Comparison of ENCODE assay signal across 1 cellular context in the genomic region with DNA sequence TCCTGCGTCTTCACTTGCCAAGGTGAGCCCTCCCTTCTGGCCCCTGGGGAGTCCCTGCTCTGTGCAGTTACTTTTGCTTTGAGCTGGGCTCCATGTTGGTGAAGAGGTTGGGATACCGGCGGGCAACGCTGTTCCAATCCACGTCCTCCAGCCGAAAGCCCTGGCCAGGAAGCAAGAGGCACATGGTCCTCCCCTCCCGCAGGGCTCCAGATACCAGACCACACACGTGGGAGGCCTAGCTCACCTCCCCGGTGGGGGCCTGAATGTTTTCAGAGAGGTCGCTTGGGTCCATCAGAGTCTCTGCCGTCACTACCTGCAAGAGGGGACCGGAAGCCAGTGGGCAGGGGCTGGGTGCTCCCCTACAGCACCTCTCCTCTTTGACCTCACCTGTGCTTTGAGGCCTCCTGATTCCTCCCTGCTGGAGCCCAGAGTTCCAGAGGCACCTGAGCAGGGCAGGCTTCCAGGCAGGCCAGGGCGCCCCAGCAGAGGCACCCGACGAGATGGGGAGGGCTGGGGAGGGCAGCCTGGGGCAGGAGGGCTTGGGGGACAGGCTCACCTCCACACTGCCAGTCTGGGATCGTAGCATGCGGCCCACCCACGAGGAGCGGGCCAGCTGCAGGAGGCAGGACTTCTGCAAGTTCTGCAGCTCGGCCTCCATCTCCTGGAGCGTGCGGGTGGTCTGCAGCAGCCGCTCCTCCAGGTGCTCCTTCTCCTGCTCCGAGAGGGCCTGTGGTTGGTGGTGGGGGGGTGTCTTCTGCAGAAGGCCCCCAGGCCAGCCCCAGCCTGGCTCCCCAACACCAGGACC.
A peak's percentile ranks its signal among the peaks of the same experiment; 100 is the strongest.
TF ChIP-seq lines count a peak whose summit lies in the region.

No MANE protein-coding gene starts in this region.

TF ChIP-seq in K562, 482 proteins besides CTCF, POLR2A, EP300 and RAD21:
- no peak for TF ChIP-seq MTA3 (IDR thresholded peaks at IDR 0.05; ENCODE audit: borderline replicate concordance)
- TF ChIP-seq MTF1 (CRISPR knock-in tag; IDR thresholded peaks at IDR 0.05; ENCODE audit: borderline replicate concordance), result no peak
- TF ChIP-seq ZNF507 (tag; conservative IDR thresholded peaks at IDR 0.05), result no peak
- TF ChIP-seq, protein P1, sequence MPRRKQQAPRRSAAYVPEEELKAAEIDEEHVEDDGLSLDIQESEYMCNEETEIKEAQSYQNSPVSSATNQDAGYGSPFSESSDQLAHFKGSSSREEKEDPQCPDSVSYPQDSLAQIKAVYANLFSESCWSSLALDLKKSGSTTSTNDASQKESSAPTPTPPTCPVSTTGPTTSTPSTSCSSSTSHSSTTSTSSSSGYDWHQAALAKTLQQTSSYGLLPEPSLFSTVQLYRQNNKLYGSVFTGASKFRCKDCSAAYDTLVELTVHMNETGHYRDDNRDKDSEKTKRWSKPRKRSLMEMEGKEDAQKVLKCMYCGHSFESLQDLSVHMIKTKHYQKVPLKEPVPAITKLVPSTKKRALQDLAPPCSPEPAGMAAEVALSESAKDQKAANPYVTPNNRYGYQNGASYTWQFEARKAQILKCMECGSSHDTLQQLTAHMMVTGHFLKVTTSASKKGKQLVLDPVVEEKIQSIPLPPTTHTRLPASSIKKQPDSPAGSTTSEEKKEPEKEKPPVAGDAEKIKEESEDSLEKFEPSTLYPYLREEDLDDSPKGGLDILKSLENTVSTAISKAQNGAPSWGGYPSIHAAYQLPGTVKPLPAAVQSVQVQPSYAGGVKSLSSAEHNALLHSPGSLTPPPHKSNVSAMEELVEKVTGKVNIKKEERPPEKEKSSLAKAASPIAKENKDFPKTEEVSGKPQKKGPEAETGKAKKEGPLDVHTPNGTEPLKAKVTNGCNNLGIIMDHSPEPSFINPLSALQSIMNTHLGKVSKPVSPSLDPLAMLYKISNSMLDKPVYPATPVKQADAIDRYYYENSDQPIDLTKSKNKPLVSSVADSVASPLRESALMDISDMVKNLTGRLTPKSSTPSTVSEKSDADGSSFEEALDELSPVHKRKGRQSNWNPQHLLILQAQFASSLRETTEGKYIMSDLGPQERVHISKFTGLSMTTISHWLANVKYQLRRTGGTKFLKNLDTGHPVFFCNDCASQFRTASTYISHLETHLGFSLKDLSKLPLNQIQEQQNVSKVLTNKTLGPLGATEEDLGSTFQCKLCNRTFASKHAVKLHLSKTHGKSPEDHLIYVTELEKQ (CRISPR knock-in tag; IDR thresholded peaks at IDR 0.05), result no peak
- peak in 1 of 2 experiments; percentile 41 for TF ChIP-seq E2F6 (IDR thresholded peaks at IDR 0.05; ENCODE audit: borderline replicate concordance in 1 of 2, extremely low read depth in 1 of 2, insufficient read depth in 1 of 2, insufficient read length in 1 of 2, low read depth in 1 of 2, low read length in 1 of 2, poor library complexity in 1 of 2, severe bottlenecking in 1 of 2)
- no peak for TF ChIP-seq KLF13 (tag; IDR thresholded peaks at IDR 0.05; ENCODE audit: borderline replicate concordance, low read depth)
- TF ChIP-seq POLR2G (IDR thresholded peaks at IDR 0.05; ENCODE audit: low read depth, low read length), result peak; percentile 13; the same call in 1 of the 2 replicates
- no peak for TF ChIP-seq TCF7L2 (IDR thresholded peaks at IDR 0.05; ENCODE audit: low read depth, low read length)
